1 cellular context compared by ENCODE assay signal in the genomic region with DNA sequence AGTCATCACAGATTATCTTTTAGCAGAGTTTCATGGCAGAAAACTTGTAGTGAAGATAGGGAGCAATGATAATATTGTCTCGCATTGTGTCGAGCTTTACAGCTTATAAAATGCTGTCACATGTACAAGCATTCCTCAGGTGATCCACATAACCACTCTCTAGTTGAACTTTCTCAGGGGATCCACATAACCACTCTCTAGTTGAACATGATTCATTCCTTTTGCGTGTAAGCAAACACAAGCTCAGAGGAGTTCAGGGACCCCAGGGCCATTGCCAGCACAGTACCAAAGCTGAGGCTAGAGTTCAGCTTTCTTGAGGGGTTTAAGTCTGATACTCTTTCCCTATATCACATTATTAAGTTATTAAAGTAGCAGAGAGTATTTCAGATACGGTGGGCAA.
TF ChIP-seq lines count a peak whose summit lies in the region.

No MANE protein-coding gene starts in this region.

TF ChIP-seq in WTC11, 78 proteins besides CTCF, POLR2A, EP300 and RAD21 (continued from another document):
- TF ChIP-seq, protein P1, sequence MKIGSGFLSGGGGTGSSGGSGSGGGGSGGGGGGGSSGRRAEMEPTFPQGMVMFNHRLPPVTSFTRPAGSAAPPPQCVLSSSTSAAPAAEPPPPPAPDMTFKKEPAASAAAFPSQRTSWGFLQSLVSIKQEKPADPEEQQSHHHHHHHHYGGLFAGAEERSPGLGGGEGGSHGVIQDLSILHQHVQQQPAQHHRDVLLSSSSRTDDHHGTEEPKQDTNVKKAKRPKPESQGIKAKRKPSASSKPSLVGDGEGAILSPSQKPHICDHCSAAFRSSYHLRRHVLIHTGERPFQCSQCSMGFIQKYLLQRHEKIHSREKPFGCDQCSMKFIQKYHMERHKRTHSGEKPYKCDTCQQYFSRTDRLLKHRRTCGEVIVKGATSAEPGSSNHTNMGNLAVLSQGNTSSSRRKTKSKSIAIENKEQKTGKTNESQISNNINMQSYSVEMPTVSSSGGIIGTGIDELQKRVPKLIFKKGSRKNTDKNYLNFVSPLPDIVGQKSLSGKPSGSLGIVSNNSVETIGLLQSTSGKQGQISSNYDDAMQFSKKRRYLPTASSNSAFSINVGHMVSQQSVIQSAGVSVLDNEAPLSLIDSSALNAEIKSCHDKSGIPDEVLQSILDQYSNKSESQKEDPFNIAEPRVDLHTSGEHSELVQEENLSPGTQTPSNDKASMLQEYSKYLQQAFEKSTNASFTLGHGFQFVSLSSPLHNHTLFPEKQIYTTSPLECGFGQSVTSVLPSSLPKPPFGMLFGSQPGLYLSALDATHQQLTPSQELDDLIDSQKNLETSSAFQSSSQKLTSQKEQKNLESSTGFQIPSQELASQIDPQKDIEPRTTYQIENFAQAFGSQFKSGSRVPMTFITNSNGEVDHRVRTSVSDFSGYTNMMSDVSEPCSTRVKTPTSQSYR (CRISPR knock-in tag; IDR thresholded peaks at IDR 0.05): no peak
- TF ChIP-seq OVOL2 (CRISPR knock-in tag; IDR thresholded peaks at IDR 0.05; ENCODE audit: borderline replicate concordance) (no peak), GTF2I (CRISPR knock-in tag; conservative IDR thresholded peaks at IDR 0.05) (no peak), FOXJ3 (CRISPR knock-in tag; IDR thresholded peaks at IDR 0.05; ENCODE audit: borderline replicate concordance) (no peak), NFATC4 (CRISPR knock-in tag; IDR thresholded peaks at IDR 0.05) (no peak), ESRRA (CRISPR knock-in tag; IDR thresholded peaks at IDR 0.05; ENCODE audit: borderline replicate concordance) (no peak)
- TF ChIP-seq, protein P2, sequence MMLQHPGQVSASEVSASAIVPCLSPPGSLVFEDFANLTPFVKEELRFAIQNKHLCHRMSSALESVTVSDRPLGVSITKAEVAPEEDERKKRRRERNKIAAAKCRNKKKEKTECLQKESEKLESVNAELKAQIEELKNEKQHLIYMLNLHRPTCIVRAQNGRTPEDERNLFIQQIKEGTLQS (CRISPR knock-in tag; conservative IDR thresholded peaks at IDR 0.05): no peak
